16 cellular contexts compared by ENCODE assay signal in the genomic region with DNA sequence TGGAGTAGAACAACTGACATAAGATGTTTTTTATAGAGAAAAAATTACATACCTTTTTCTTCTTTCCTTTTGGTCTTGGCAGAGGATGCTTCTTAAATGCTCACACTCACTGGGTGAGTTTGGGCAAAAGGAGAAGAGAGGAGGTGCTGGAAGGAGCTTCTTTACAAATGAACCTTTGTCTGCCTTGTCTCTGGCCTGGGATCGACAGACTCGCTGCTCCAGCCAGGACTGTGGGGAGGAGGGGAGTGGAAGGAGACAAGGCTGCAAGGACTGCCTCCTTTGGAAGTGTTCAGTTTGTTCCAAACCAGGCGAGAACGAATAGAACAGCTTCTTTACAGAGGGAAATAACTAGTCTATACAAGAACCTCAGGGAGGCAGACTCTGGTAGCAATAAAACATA. TPM values are rescaled to one million over a fixed set of nuclear protein-coding genes. Genes with fewer than 3 reads are reported as not detected.
DNase-seq lines count a peak whose midpoint lies in the region; ATAC-seq and TF ChIP-seq lines count a peak whose summit lies in the region.
"Had no signal": no experiment of that assay in that cellular context is flagged by ENCODE, and none has a peak within 500 bp of the region (broad histone marks: within the 10 kb centered on the region; RNA-seq: fewer than 3 reads in every experiment).

Gene SCRG1, minus strand, starts transcription at position 101 of the 400 bp plus-strand sequence. CDS start 7,702 bp downstream, outside the sequence.

- H3K4me1 Mint-ChIP-seq in GM23338 = no peaks in the 10 kb centered on the region
- no peaks in the 10 kb centered on the region for H3K4me1 Mint-ChIP-seq in activated naive CD8-positive, alpha-beta T cell treated with anti-CD3 and anti-CD28 coated beads, Interleukin-2, amount 50 U/mL, for 24 hours

- H3K27me3 Mint-ChIP-seq in GM23338 (ENCODE audit: insufficient read depth, low read depth, poor library complexity) = peaks cover 2% of the 10 kb centered on the region
- H3K27me3 Mint-ChIP-seq in activated naive CD8-positive, alpha-beta T cell treated with anti-CD3 and anti-CD28 coated beads, Interleukin-2, amount 50 U/mL, for 24 hours = no peaks in the 10 kb centered on the region
- H3K27me3 Mint-ChIP-seq: dendritic cell treated with granulocyte-macrophage colony-stimulating factor and Interleukin-4, amounts not matched to agents 40 ng/mL and 50 ng/mL, for 4 days had no signal

- no peaks in the 10 kb centered on the region for H3K79me2 ChIP-seq in GM23338 (replicated peaks; ENCODE audit: insufficient read depth)

- no peak within 1 kb of the TSS for H3K4me3 Mint-ChIP-seq in GM23338
- H3K4me3 Mint-ChIP-seq in activated naive CD8-positive, alpha-beta T cell treated with anti-CD3 and anti-CD28 coated beads, Interleukin-2, amount 50 U/mL, for 24 hours = no peak within 1 kb of the TSS
- H3K4me3 Mint-ChIP-seq: dendritic cell treated with granulocyte-macrophage colony-stimulating factor and Interleukin-4, amounts not matched to agents 40 ng/mL and 50 ng/mL, for 4 days had no signal

- no peaks in the 10 kb centered on the region for H3K36me3 ChIP-seq in GM23338 (ENCODE audit: insufficient read depth)
- H3K36me3 ChIP-seq: pancreas had no signal

- no peak within 1 kb of the TSS for H3K27ac Mint-ChIP-seq in GM23338
- H3K27ac Mint-ChIP-seq in activated naive CD8-positive, alpha-beta T cell treated with anti-CD3 and anti-CD28 coated beads, Interleukin-2, amount 50 U/mL, for 24 hours = no peak within 1 kb of the TSS
- H3K27ac Mint-ChIP-seq: dendritic cell treated with granulocyte-macrophage colony-stimulating factor and Interleukin-4, amounts not matched to agents 40 ng/mL and 50 ng/mL, for 4 days had no signal

- H3F3A ChIP-seq in GM23338 (replicated peaks; ENCODE audit: low read depth) = no peaks in the 10 kb centered on the region

- ATAC-seq in GM23338 (peak; percentile 93), GM21786 (IDR thresholded peaks at IDR 0.05; ENCODE audit: unreplicated experiment) (no peak)
- ATAC-seq in activated naive CD8-positive, alpha-beta T cell treated with anti-CD3 and anti-CD28 coated beads, Interleukin-2, amount 50 U/mL, for 24 hours = no peak
- ATAC-seq: pancreas had no signal

- TF ChIP-seq CTCF in GM23338 (conservative IDR thresholded peaks at IDR 0.05; ENCODE audit: low read depth in 2 of 2) (no peak), coronary artery (IDR thresholded peaks at IDR 0.05) (no peak)

- H3K27ac ChIP-seq in GM23338 (ENCODE audit: low read depth) (no peak within 1 kb of the TSS), coronary artery (peak within 1 kb of the TSS; percentile 3 to 7)
- H3K27ac ChIP-seq: KMS-11, pancreas had no signal

- H4K20me1 ChIP-seq in GM23338 (replicated peaks; ENCODE audit: insufficient read depth) = no peaks in the 10 kb centered on the region

- H3K9me2 ChIP-seq in GM23338 (ENCODE audit: insufficient read depth) = no peaks in the 10 kb centered on the region

- H3K4me2 ChIP-seq in GM23338 = no peak within 1 kb of the TSS
- H3K4me2 ChIP-seq: KMS-11 had no signal

- H3K36me3 Mint-ChIP-seq in GM23338 (ENCODE audit: low read depth) = no peaks in the 10 kb centered on the region
- H3K36me3 Mint-ChIP-seq in activated naive CD8-positive, alpha-beta T cell treated with anti-CD3 and anti-CD28 coated beads, Interleukin-2, amount 50 U/mL, for 24 hours (ENCODE audit: low read depth) = no peaks in the 10 kb centered on the region

- DNase-seq in GM23338 (ENCODE audit: low spot score) (peak; percentile 35), coronary artery (ENCODE audit: low spot score) (no peak), islet precursor cell (peak; percentile 87), putamen (ENCODE audit: low spot score) (peak; percentile 72), RPMI8226 (no peak), NOMO-1 treated with DMSO at 0.1 percent for 48 hours (lab: John Stamatoyannopoulos, UW; ENCODE audit: unreplicated experiment) (no peak)
- no peak for DNase-seq in activated naive CD8-positive, alpha-beta T cell treated with anti-CD3 and anti-CD28 coated beads, Interleukin-2, amount 50 U/mL, for 24 hours
- DNase-seq: activated naive CD4-positive, alpha-beta T cell treated with Interleukin-2 at 50 U/mL for 16 hours; DND-41; foreskin fibroblast; NCI-H1694; NCI-H69; pancreas had no signal

- no peak within 1 kb of the TSS for H2AFZ ChIP-seq in GM23338

- H3K4me3 ChIP-seq in GM23338 (no peak within 1 kb of the TSS), coronary artery (peak within 1 kb of the TSS; percentile 46)
- H3K4me3 ChIP-seq: pancreas had no signal

- H3K27me3 ChIP-seq in GM23338 (ENCODE audit: insufficient read depth) = no peaks in the 10 kb centered on the region
- H3K27me3 ChIP-seq: pancreas had no signal

- H3K4me1 ChIP-seq in GM23338 (ENCODE audit: insufficient read depth) = no peaks in the 10 kb centered on the region; the same call in 1 of the 2 replicates

- no peaks in the 10 kb centered on the region for H3K9me3 Mint-ChIP-seq in GM23338
- H3K9me3 Mint-ChIP-seq in activated naive CD8-positive, alpha-beta T cell treated with anti-CD3 and anti-CD28 coated beads, Interleukin-2, amount 50 U/mL, for 24 hours = no peaks in the 10 kb centered on the region
- H3K9me3 Mint-ChIP-seq: dendritic cell treated with granulocyte-macrophage colony-stimulating factor and Interleukin-4, amounts not matched to agents 40 ng/mL and 50 ng/mL, for 4 days had no signal

TF ChIP-seq in GM23338, 12 proteins besides CTCF, POLR2A, EP300 and RAD21 (continues in another document):
- TF ChIP-seq ZNF462 (CRISPR knock-in tag; IDR thresholded peaks at IDR 0.05) (no peak), JUNB (IDR thresholded peaks at IDR 0.05; ENCODE audit: unreplicated experiment) (no peak), ZNF331 (CRISPR knock-in tag; IDR thresholded peaks at IDR 0.05; ENCODE audit: low read depth) (no peak), EZH2phosphoT487 (IDR thresholded peaks at IDR 0.05; ENCODE audit: unreplicated experiment) (no peak), NANOG (IDR thresholded peaks at IDR 0.05; ENCODE audit: borderline replicate concordance) (no peak), ZNF114 (CRISPR knock-in tag; IDR thresholded peaks at IDR 0.05) (no peak), CREB1 (CRISPR knock-in tag; IDR thresholded peaks at IDR 0.05; ENCODE audit: low read depth) (no peak), STAT1 (IDR thresholded peaks at IDR 0.05; ENCODE audit: unreplicated experiment) (no peak)

RNA-seq across cellular contexts. Expression of gene SCRG1, which starts in this region (rescaled TPM):
- not detected in 2 replicates for total RNA-seq in GM23338 (2014; rRNA removed; shearing (Covaris generic))
- 0.30 and 0.45 TPM in 2 replicates for polyA plus RNA-seq in GM23338 (2016; fragmentation: Nextera tagmentation; extraction: Ambion mirVana)

Comparison
In these comparisons a context has a peak if more than half of its experiments do, and no peak if none do; other contexts are left out.
1. Peak in DNase-seq and ATAC-seq in GM23338; RNA of the gene not detected or under 1 TPM.
2. DNase-seq: peak in islet precursor cell (single experiment) and putamen (single experiment); none in coronary artery (single experiment), activated naive CD8-positive, alpha-beta T cell treated with anti-CD3 and anti-CD28 coated beads, Interleukin-2, amount 50 U/mL, for 24 hours (single experiment), RPMI8226 (single experiment) and NOMO-1 treated with DMSO at 0.1 percent for 48 hours (single experiment).